In the genomic region with DNA sequence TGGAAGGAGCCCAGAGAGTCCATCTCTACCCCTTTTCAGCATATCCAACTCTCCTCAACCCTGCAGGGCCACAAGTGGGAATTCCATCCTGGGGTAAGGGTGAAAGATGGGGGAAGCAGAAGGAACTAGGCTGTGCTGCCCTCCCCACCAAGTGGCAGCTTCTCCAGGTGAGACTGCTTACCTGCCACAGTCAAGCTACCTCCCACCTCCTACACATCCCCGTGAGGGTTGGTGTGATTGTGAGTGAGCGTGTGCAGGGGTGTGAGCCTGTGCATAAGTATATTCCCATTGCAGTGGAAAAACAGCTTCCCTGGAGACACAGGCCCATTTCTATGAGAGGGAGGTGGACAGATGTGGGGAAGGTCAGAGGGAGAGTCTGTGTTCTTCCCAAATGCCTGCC, we compare ENCODE assay signal across 22 cellular contexts.
"Had no signal": no experiment of that assay in that cellular context is flagged by ENCODE, and none has a peak within 500 bp of the region (broad histone marks: within the 10 kb centered on the region; RNA-seq: fewer than 3 reads in every experiment).

No MANE protein-coding gene starts in this region.

- H3K27me3 ChIP-seq: colonic mucosa, esophagus squamous epithelium, gastrocnemius medialis, heart right ventricle, left lung had no signal

- H3K4me1 ChIP-seq: colonic mucosa, esophagus squamous epithelium, gastrocnemius medialis, left lung, lower lobe of right lung had no signal

- ATAC-seq: effector memory CD8-positive, alpha-beta T cell; esophagus mucosa; gastrocnemius medialis; left cardiac atrium; left lung; lower lobe of right lung; mucosa of descending colon had no signal

- H3K27ac ChIP-seq: colonic mucosa, epithelial cell of prostate, esophagus squamous epithelium, gastrocnemius medialis, heart right ventricle, left lung, lower lobe of right lung had no signal

- H3K4me3 ChIP-seq: colonic mucosa, esophagus squamous epithelium, gastrocnemius medialis, heart right ventricle, left lung, lower lobe of right lung, mucosa of descending colon had no signal

- H3K9me3 ChIP-seq: colonic mucosa, esophagus squamous epithelium, gastrocnemius medialis, heart right ventricle, left lung, lower lobe of right lung, mucosa of descending colon had no signal

- DNase-seq: colonic mucosa; cortex of kidney; effector CD8-positive, alpha-beta T cell; effector memory CD8-positive, alpha-beta T cell; endodermal cell; erythroblast; esophagus squamous epithelium; foreskin fibroblast; foreskin melanocyte; gastrocnemius medialis; glutamatergic neuron; heart right ventricle; hippocampal formation; left cardiac atrium; left lung; left ventricle myocardium superior; lower lobe of right lung; mesendoderm; mucosa of descending colon; naive B cell had no signal

- H3K36me3 ChIP-seq: colonic mucosa, esophagus squamous epithelium, gastrocnemius medialis, left lung, lower lobe of right lung had no signal
